10 cellular contexts compared by ENCODE assay signal in genomic region chr5:30237189-30237588, GRCh38.
"Had no signal": no experiment of that assay in that cellular context is flagged by ENCODE, and none has a peak within 500 bp of the region (broad histone marks: within the 10 kb centered on the region; RNA-seq: fewer than 3 reads in every experiment).

No MANE protein-coding gene starts in this region.

- H3K4me3 ChIP-seq: GM23248, GM23338, HAP-1 had no signal

- DNase-seq: GM23248, GOT3, H7, H9, HCEC 1CT, HFFc6 had no signal

- H2AFZ ChIP-seq: GM23248, GM23338 had no signal

- H3K36me3 ChIP-seq: HAP-1 had no signal

- H3K9ac ChIP-seq: GM23248 had no signal

- H3K9me3 ChIP-seq: HAP-1 had no signal

- H3K4me1 ChIP-seq: HAP-1 had no signal

- H3K27ac ChIP-seq: GM23248 had no signal

- H3K4me2 ChIP-seq: GM23338 had no signal

- ATAC-seq: GM23338, HCT116 had no signal

- FAIRE-seq: H54 had no signal
